ENCODE assay signal across 25 cellular contexts in the genomic region with DNA sequence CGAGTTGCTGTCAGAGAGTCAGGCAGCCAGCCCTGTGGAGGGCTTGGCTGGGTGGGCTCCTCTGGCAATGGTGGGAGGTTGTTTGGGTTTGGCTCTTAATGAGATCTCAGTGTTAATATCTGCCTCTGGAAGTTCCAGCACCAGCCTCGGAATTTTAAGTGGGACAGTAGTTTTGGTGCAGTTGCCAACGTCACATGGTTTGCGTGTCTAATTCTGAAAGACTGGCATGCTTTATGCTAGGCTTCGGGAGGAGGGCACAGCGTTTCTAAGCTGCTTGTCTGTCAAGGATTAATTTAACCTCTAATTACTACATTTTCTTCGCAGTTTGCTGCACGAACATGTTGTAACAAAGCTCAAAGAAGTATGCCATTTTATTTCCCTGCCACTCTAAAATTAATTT. TPM values are rescaled to one million over a fixed set of nuclear protein-coding genes. Genes with fewer than 3 reads are reported as not detected.
DNase-seq lines count a peak whose midpoint lies in the region; ATAC-seq and TF ChIP-seq lines count a peak whose summit lies in the region.
"Had no signal": no experiment of that assay in that cellular context is flagged by ENCODE, and none has a peak within 500 bp of the region (broad histone marks: within the 10 kb centered on the region; RNA-seq: fewer than 3 reads in every experiment).

No MANE protein-coding gene starts in this region.

- 24 to 37% (median 35%) methylated on average over 8 of the region's 8 CpGs for WGBS in psoas muscle, 3 donors

- TF ChIP-seq CTCF in psoas muscle (IDR thresholded peaks at IDR 0.05) = no peak
- TF ChIP-seq CTCF in uterus (IDR thresholded peaks at IDR 0.05) = no peak
- no peak for TF ChIP-seq CTCF in GM10266 (IDR thresholded peaks at IDR 0.05; ENCODE audit: control insufficient read depth, insufficient read depth, low read depth, missing control alignments)

- ATAC-seq in Right ventricle myocardium superior (ENCODE audit: poor library complexity) (peak; percentile 49), Right ventricle myocardium inferior (no peak), psoas muscle (peak in 3 of 4 donors; percentile 67 to 82 (median 68)), GM18870 (IDR thresholded peaks at IDR 0.05; ENCODE audit: unreplicated experiment) (no peak)
- ATAC-seq: GM12878; natural killer cell; pancreas; stimulated activated naive B cell treated with anti-CD40 and anti-IgM and Interleukin-4, amounts not matched to agents 10 μg/mL and 1 μg/mL and 100 μg/mL, for 72 hours; WTC11 had no signal

- H3K27ac ChIP-seq in psoas muscle (peak overlapping the region; percentile 61), uterus (peak overlapping the region; percentile 68 to 79)
- H3K27ac ChIP-seq: pancreas had no signal

- peaks cover 4% of the 10 kb centered on the region for H3K9me3 ChIP-seq in psoas muscle
- H3K9me3 ChIP-seq in uterus = no peaks in the 10 kb centered on the region
- H3K9me3 ChIP-seq: pancreas, SK-N-SH, tibial nerve had no signal

- H3K4me1 ChIP-seq in psoas muscle = peaks cover 4% of the 10 kb centered on the region
- H3K4me1 ChIP-seq in uterus = peaks cover 0 to 5% of the 10 kb centered on the region in 2 donors
- H3K4me1 ChIP-seq: pancreas had no signal

- no peaks in the 10 kb centered on the region for H3K36me3 ChIP-seq in psoas muscle (ENCODE audit: insufficient read depth in 1 of 2, low read depth in 1 of 2)
- no peaks in the 10 kb centered on the region for H3K36me3 ChIP-seq in uterus
- H3K36me3 ChIP-seq: pancreas, tibial nerve had no signal

- intact Hi-C loops in Right ventricle myocardium superior (cut with DNase I) (no loop called here), Right ventricle myocardium inferior (cut with DNase I) (no loop called here), head of caudate nucleus (cut with DNase I) (no loop called here), psoas muscle (cut with DNase I) (no loop called here), uterus (cut with DNase I; ENCODE audit: low total_unique reads) (no loop called here)

- DNase-seq in Right ventricle myocardium superior (no peak), Right ventricle myocardium inferior (ENCODE audit: missing footprints) (no peak), head of caudate nucleus (peak in 38 of 42 donors; percentile 26 to 83 (median 57)), psoas muscle (no peak), uterus (no peak), iPS-NIHi7 (ENCODE audit: extremely low spot score) (no peak), GM10266 (ENCODE audit: extremely low spot score) (no peak)
- DNase-seq: activated effector memory CD4-positive, alpha-beta T cell treated with anti-CD3 and anti-CD28 coated beads, Interleukin-2, amount 50 U/mL, for 16 hours; dermis blood vessel endothelial cell; islet precursor cell; KBM-7; mesendoderm; natural killer cell; NCI-H146; NCI-H2171; NCI-H524 treated with DMSO at 0.1 percent for 48 hours; pancreas; SK-N-SH; stimulated activated CD4-positive, alpha-beta T cell treated with anti-CD3 and anti-CD28 coated beads, Interleukin-2, amount 100 ng/mL, for 48 hours; stimulated activated naive B cell treated with anti-CD40 and anti-IgM and Interleukin-4, amounts not matched to agents 10 μg/mL and 1 μg/mL and 100 μg/mL, for 72 hours had no signal

- TF ChIP-seq POLR2A in uterus (IDR thresholded peaks at IDR 0.05) = no peak

- H3K4me3 ChIP-seq in psoas muscle (peak overlapping the region; percentile 46), uterus (no peak overlapping the region)
- H3K4me3 ChIP-seq: GM12878, pancreas, smooth muscle cell, tibial nerve had no signal

- H3K27me3 ChIP-seq in psoas muscle (ENCODE audit: insufficient read depth in 3 of 3, low read length in 2 of 3) (no peaks in the 10 kb centered on the region), uterus (no peaks in the 10 kb centered on the region)
- H3K27me3 ChIP-seq: pancreas, tibial nerve had no signal

RNA-seq across cellular contexts. Expression of a gene that starts 9.2 kb away (rescaled TPM):
- total RNA-seq in Right ventricle myocardium superior (1.9 TPM), Right ventricle myocardium inferior (1.8 TPM), psoas muscle (1 to 10 TPM; 1.4 to 2.5 (median 2.0) TPM), uterus (10 to 100 TPM in 1 of 4 donors, 1 to 10 TPM in 2, under 1 TPM in 1; 0.77 to 20.6 (median 2.2) TPM)
- 1 to 10 TPM; 1.3 to 4.5 (median 2.3) TPM for polyA plus RNA-seq in psoas muscle
- total RNA-seq: GM12878 had no signal

Comparison
In these comparisons a context has a peak if more than half of its experiments do, and no peak if none do; other contexts are left out.
1. ATAC-seq: peak in Right ventricle myocardium superior (single experiment) and psoas muscle (3 of 4); none in Right ventricle myocardium inferior (single experiment) and GM18870 (single experiment).
2. DNase-seq: peak in head of caudate nucleus (38 of 42); none in Right ventricle myocardium superior (single experiment), Right ventricle myocardium inferior (single experiment), psoas muscle (0 of 2), uterus (0 of 2), iPS-NIHi7 (single experiment) and GM10266 (single experiment).